Comparison of ENCODE assay signal across 8 cellular contexts in the genomic region with DNA sequence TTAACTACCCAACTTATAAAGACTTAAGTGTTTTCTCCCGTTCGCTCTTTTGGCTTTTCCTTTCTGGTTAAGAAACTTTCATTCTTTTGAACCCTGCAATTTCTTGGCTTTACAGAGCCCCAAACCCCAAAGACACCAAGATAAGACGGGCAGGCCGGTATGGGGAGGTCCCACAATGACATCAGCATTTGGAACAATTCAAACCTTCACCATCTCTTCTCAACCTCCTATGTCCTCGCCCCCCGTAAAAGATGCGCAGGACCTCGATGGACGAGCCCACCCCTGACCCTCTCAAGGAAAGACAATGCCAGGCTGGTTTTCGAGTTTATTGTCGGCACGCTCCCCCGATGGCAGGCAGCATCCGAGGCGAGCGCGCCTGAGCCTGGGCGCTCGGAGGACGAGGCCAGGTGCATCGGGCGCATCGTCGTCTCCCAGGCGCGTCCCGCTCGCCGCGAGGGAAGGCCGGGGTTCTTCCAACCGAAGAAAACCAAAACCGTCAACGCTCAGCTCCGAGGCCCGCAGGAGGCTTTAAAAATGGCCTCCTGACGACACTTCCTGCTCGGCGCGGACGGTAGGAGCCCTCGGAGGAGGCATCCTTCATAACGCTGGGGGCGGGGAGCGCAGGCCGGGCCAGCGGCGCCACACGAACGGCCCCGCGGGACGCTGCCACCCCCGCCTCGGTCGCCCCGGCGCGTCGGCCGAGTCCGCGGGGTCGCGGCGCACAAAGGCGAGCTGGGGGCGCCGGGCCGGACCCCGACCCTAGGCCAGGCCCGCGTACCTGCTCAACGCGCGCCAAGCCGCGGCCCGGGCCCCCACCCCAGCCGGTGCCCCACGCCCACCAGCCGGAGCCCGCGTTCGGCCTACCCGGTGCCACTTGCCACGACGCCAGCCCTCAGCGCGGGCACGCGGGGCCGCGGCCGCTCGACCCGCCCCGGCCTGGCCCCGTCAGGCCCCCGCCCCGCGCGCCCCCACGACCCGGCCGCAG. TPM values are rescaled to one million over a fixed set of nuclear protein-coding genes. Genes with fewer than 3 reads are reported as not detected.
DNase-seq lines count a peak whose midpoint lies in the region; ATAC-seq and TF ChIP-seq lines count a peak whose summit lies in the region.

No MANE protein-coding gene starts in this region.

- H3K4me3 Mint-ChIP-seq in activated naive CD8-positive, alpha-beta T cell treated with anti-CD3 and anti-CD28 coated beads for 36 hours: peak overlapping the region; percentile 93

- no peak for TF ChIP-seq CTCF in left ventricle myocardium inferior (IDR thresholded peaks at IDR 0.05; ENCODE audit: borderline replicate concordance)
- no peak for TF ChIP-seq CTCF in retinal pigment epithelial cell (conservative IDR thresholded peaks at IDR 0.05; ENCODE audit: low read depth, low read length)

- no peaks in the 10 kb centered on the region for H3K9me3 ChIP-seq in SJSA1 (replicated peaks)
- H3K9me3 ChIP-seq in left ventricle myocardium inferior (replicated peaks): peaks cover 8% of the 10 kb centered on the region

- intact Hi-C loops in left ventricle myocardium inferior (cut with micrococcal nuclease): no loop called here

- peaks cover 13% of the 10 kb centered on the region for H3K4me1 ChIP-seq in SJSA1 (replicated peaks)
- H3K4me1 ChIP-seq in left ventricle myocardium inferior: peaks cover 28% of the 10 kb centered on the region

- H3K27me3 ChIP-seq in SJSA1 (replicated peaks) (no peaks in the 10 kb centered on the region), left ventricle myocardium inferior (ENCODE audit: low read depth) (peaks cover 27% of the 10 kb centered on the region)

- H3K36me3 ChIP-seq in SJSA1 (peaks cover 5% of the 10 kb centered on the region), left ventricle myocardium inferior (peaks cover 31% of the 10 kb centered on the region)

- H3K9me3 Mint-ChIP-seq in activated naive CD8-positive, alpha-beta T cell treated with anti-CD3 and anti-CD28 coated beads for 36 hours: peaks cover 6% of the 10 kb centered on the region

- H3K36me3 Mint-ChIP-seq in activated naive CD8-positive, alpha-beta T cell treated with anti-CD3 and anti-CD28 coated beads for 36 hours: peaks cover 55% of the 10 kb centered on the region

- peak; percentile 58 for ATAC-seq in HG03066 (IDR thresholded peaks at IDR 0.05; ENCODE audit: low read depth, unreplicated experiment)

- peak overlapping the region; percentile 90 for H3K27ac Mint-ChIP-seq in activated naive CD8-positive, alpha-beta T cell treated with anti-CD3 and anti-CD28 coated beads for 36 hours

- H3K4me3 ChIP-seq in SJSA1 (peak overlapping the region; percentile 69), left ventricle myocardium inferior (peak overlapping the region; percentile 70), retinal pigment epithelial cell (ENCODE audit: low read length) (peak overlapping the region; percentile 57)

- peaks cover 6% of the 10 kb centered on the region for H3K27me3 Mint-ChIP-seq in activated naive CD8-positive, alpha-beta T cell treated with anti-CD3 and anti-CD28 coated beads for 36 hours

- DNase-seq in NOMO-1 (lab: John Stamatoyannopoulos, UW; ENCODE audit: unreplicated experiment in 2 of 2) (peak; percentile 15 to 43), NOMO-1 treated with dmso at 0.1 percent for 144 hours (lab: John Stamatoyannopoulos, UW; ENCODE audit: unreplicated experiment) (no peak), SJSA1 (ENCODE audit: low read depth in 1 of 2, low spot score in 2 of 2) (peak; percentile 9 to 46), left ventricle myocardium inferior (peak; percentile 58), retinal pigment epithelial cell (ENCODE audit: low read depth) (no peak), LoVo (ENCODE audit: low spot score) (no peak)
- peak; percentile 75 for DNase-seq in activated naive CD8-positive, alpha-beta T cell treated with anti-CD3 and anti-CD28 coated beads for 36 hours

- H3K27ac ChIP-seq in SJSA1 (0 out of 2 replicates have a peak overlapping the region, but pooled peaks have one; percentile 17), left ventricle myocardium inferior (replicated peaks) (peak overlapping the region; percentile 69)

- peaks cover 23% of the 10 kb centered on the region for H3K4me1 Mint-ChIP-seq in activated naive CD8-positive, alpha-beta T cell treated with anti-CD3 and anti-CD28 coated beads for 36 hours

RNA-seq across cellular contexts. Expression of a gene that starts 0.7 kb away (rescaled TPM):
- 23.5 and 24.9 TPM in 2 replicates for total RNA-seq in SJSA1 (2014; rRNA removed; shearing (Covaris generic))
- total RNA-seq in activated naive CD8-positive, alpha-beta T cell treated with anti-CD3 and anti-CD28 coated beads for 36 hours: 10 to 100 TPM; 14.1 to 18.0 TPM
- total RNA-seq in left ventricle myocardium inferior: 21.7 TPM

Comparison
In these comparisons a context has a peak if more than half of its experiments do, and no peak if none do; other contexts are left out.
1. DNase-seq: peak in NOMO-1 (2 of 2), SJSA1 (2 of 2), activated naive CD8-positive, alpha-beta T cell treated with anti-CD3 and anti-CD28 coated beads for 36 hours (single experiment) and left ventricle myocardium inferior (single experiment); none in NOMO-1 treated with dmso at 0.1 percent for 144 hours (single experiment), retinal pigment epithelial cell (single experiment) and LoVo (single experiment).
2. Peak in every context shown above with its lines, with median percentiles within 50 percentile points of each other: H3K4me3 ChIP-seq.